12 cellular contexts compared by ENCODE assay signal in genomic region chr7:37449621-37450020, GRCh38. TPM values are rescaled to one million over a fixed set of nuclear protein-coding genes. Genes with fewer than 3 reads are reported as not detected.
DNase-seq lines count a peak whose midpoint lies in the region; FAIRE-seq and TF ChIP-seq lines count a peak whose summit lies in the region.
"Had no signal": no experiment of that assay in that cellular context is flagged by ENCODE, and none has a peak within 500 bp of the region (broad histone marks: within the 10 kb centered on the region; RNA-seq: fewer than 3 reads in every experiment).

No MANE protein-coding gene starts in this region.

- H3K4me3 Mint-ChIP-seq in T-helper 1 cell treated with Interleukin-12 subunit alpha and Interleukin-12 subunit beta and Interleukin-4 antibody, amounts not matched to agents 30 μg/mL and 1 μg/mL, for 36 hours, result peak overlapping the region; percentile 100
- peak overlapping the region; percentile 90 for H3K4me3 Mint-ChIP-seq in glutamatergic neuron (ENCODE audit: unreplicated experiment)

- H2AFZ ChIP-seq in OCI-LY7 (ENCODE audit: low read length), result peak overlapping the region; percentile 87; the same call in 1 of the 2 replicates

- peaks cover 11% of the 10 kb centered on the region for H3K36me3 Mint-ChIP-seq in T-helper 1 cell treated with Interleukin-12 subunit alpha and Interleukin-12 subunit beta and Interleukin-4 antibody, amounts not matched to agents 30 μg/mL and 1 μg/mL, for 36 hours (ENCODE audit: low read depth)
- H3K36me3 Mint-ChIP-seq in glutamatergic neuron (ENCODE audit: unreplicated experiment), result peaks cover 6% of the 10 kb centered on the region

- no peaks in the 10 kb centered on the region for H3K27me3 ChIP-seq in spleen (replicated peaks in 1 of 7)

- H3K9me3 Mint-ChIP-seq in T-helper 1 cell treated with Interleukin-12 subunit alpha and Interleukin-12 subunit beta and Interleukin-4 antibody, amounts not matched to agents 30 μg/mL and 1 μg/mL, for 36 hours, result no peaks in the 10 kb centered on the region
- H3K9me3 Mint-ChIP-seq in glutamatergic neuron (ENCODE audit: unreplicated experiment), result peaks cover 9% of the 10 kb centered on the region

- H3K27me3 Mint-ChIP-seq in T-helper 1 cell treated with Interleukin-12 subunit alpha and Interleukin-12 subunit beta and Interleukin-4 antibody, amounts not matched to agents 30 μg/mL and 1 μg/mL, for 36 hours (ENCODE audit: low read depth), result peaks cover 7% of the 10 kb centered on the region
- H3K27me3 Mint-ChIP-seq in glutamatergic neuron (ENCODE audit: unreplicated experiment), result peaks cover 1% of the 10 kb centered on the region

- peaks cover 46% of the 10 kb centered on the region for H3K4me1 Mint-ChIP-seq in T-helper 1 cell treated with Interleukin-12 subunit alpha and Interleukin-12 subunit beta and Interleukin-4 antibody, amounts not matched to agents 30 μg/mL and 1 μg/mL, for 36 hours (ENCODE audit: low read depth)
- H3K4me1 Mint-ChIP-seq in glutamatergic neuron (ENCODE audit: low read depth, unreplicated experiment), result peaks cover 14% of the 10 kb centered on the region

- H3K79me2 ChIP-seq in OCI-LY7 (ENCODE audit: insufficient read depth, low read depth, low read length), result no peaks in the 10 kb centered on the region

- intact Hi-C loops in OCI-LY7 (cut with micrococcal nuclease; ENCODE audit: unreplicated experiment), result loop anchor here (1.0 to 2.0 kb wide), 2 partner anchors 109 to 165 kb away; no protein-coding TSS in a partner anchor
- intact Hi-C loops in spleen (cut with DNase I; ENCODE audit: low total_unique reads), result no loop called here

- FAIRE-seq in GM19239 (lab: Jason Lieb, UNC), result no peak
- FAIRE-seq: A204.1 had no signal

- peak overlapping the region; percentile 67 for H3K4me3 ChIP-seq in OCI-LY7 (ENCODE audit: low read depth, low read length, poor library complexity, severe bottlenecking)
- peak overlapping the region in 7 of 8 donors; percentile 67 to 97 (median 85) for H3K4me3 ChIP-seq in spleen
- H3K4me3 ChIP-seq: mucosa of descending colon had no signal

- DNase-seq in T-helper 1 cell (no peak), OCI-LY7 (ENCODE audit: low spot score) (no peak), glutamatergic neuron (no peak), spleen (no peak), GM19239 (ENCODE audit: insufficient read length, low spot score) (no peak), GM19240 (ENCODE audit: insufficient read length, low spot score) (no peak), cerebellar cortex (ENCODE audit: low spot score) (no peak)
- DNase-seq: NCI-H2107, SW 1271 had no signal

- CTCF ChIA-PET in OCI-LY7 (lab: Charles Lee; ENCODE audit: unreplicated experiment), result interaction anchor here (1.2 kb wide), 1 partner anchor 215 kb away, joined by 6 read pairs; no protein-coding TSS in a partner anchor

- H3K9me2 ChIP-seq in OCI-LY7 (ENCODE audit: insufficient read depth, low read length), result no peaks in the 10 kb centered on the region

- peak overlapping the region; percentile 85 for H3K4me2 ChIP-seq in OCI-LY7 (ENCODE audit: low read length)

- POLR2A ChIA-PET in OCI-LY7 (lab: Charles Lee), result interaction anchor here (0.5 to 1.3 kb wide), 3 partner anchors 17 to 912 kb away, joined by 3 read pairs; no protein-coding TSS in a partner anchor

- WGBS in spleen, 5 donors, result 3 to 11% (median 8%) methylated on average over 5 of the region's 5 CpGs

- H3K36me3 ChIP-seq in OCI-LY7 (ENCODE audit: insufficient read depth, low read length) (no peaks in the 10 kb centered on the region), spleen (peaks cover 0 to 8% (median 0%) of the 10 kb centered on the region in 6 donors)

- H3K27ac Mint-ChIP-seq in T-helper 1 cell treated with Interleukin-12 subunit alpha and Interleukin-12 subunit beta and Interleukin-4 antibody, amounts not matched to agents 30 μg/mL and 1 μg/mL, for 36 hours, result peak overlapping the region; percentile 99
- H3K27ac Mint-ChIP-seq in glutamatergic neuron (ENCODE audit: unreplicated experiment), result no peak overlapping the region

- BruUV-seq in OCI-LY7 (replicated peaks; lab: Mats Ljungman, UMichigan), result no TSS peak

- H3K9me3 ChIP-seq in OCI-LY7 (ENCODE audit: low read length), result no peaks in the 10 kb centered on the region
- no peaks in the 10 kb centered on the region for H3K9me3 ChIP-seq in spleen
- H3K9me3 ChIP-seq: mucosa of descending colon had no signal

- H4K20me1 ChIP-seq in OCI-LY7 (ENCODE audit: insufficient read depth, low read length), result no peaks in the 10 kb centered on the region

- H3K27ac ChIP-seq in OCI-LY7 (ENCODE audit: low read depth, low read length, poor library complexity, severe bottlenecking), result no peak overlapping the region
- H3K27ac ChIP-seq in spleen, result peak overlapping the region; percentile 76 to 99 (median 97)

- H3K4me1 ChIP-seq in OCI-LY7 (ENCODE audit: insufficient read depth, low read length, poor library complexity, severe bottlenecking) (peaks cover 19% of the 10 kb centered on the region), spleen (peaks cover 12 to 45% (median 41%) of the 10 kb centered on the region in 6 donors)

- no peak for TF ChIP-seq POLR2A in spleen (IDR thresholded peaks at IDR 0.05)

- TF ChIP-seq CTCF in OCI-LY7 (conservative IDR thresholded peaks at IDR 0.05; ENCODE audit: low read length) (no peak), glutamatergic neuron (IDR thresholded peaks at IDR 0.05; ENCODE audit: partially characterized antibody, unreplicated experiment) (no peak), spleen (IDR thresholded peaks at IDR 0.05 in 8 of 11, conservative IDR thresholded peaks at IDR 0.05 in 3 of 11) (no peak)

RNA-seq across cellular contexts. Expression of gene ELMO1, which starts 1.0 kb away (rescaled TPM):
- 102 and 103 TPM in 2 replicates for total RNA-seq in OCI-LY7 (2014; rRNA removed; shearing (Covaris generic))
- 101 and 110 TPM in 2 replicates for total RNA-seq in OCI-LY7 (2022)
- 5.5 TPM for total RNA-seq in glutamatergic neuron (ENCODE audit: unreplicated experiment)
- total RNA-seq in spleen, result 100 to 1,000 TPM; 137 to 494 (median 229) TPM
- 10 to 100 TPM; 26.0 to 39.4 (median 26.5) TPM for polyA plus RNA-seq in spleen

Comparison
In these comparisons a context has a peak if more than half of its experiments do, and no peak if none do; other contexts are left out.
1. RNA of gene ELMO1, which starts 1.0 kb away (total RNA-seq): 137 to 494 TPM in spleen and 101 to 110 TPM in OCI-LY7; 5.5 TPM in glutamatergic neuron (single experiment); every median in the first group is over 10 times any median in the second.